1 cellular context compared by ENCODE assay signal in the genomic region with DNA sequence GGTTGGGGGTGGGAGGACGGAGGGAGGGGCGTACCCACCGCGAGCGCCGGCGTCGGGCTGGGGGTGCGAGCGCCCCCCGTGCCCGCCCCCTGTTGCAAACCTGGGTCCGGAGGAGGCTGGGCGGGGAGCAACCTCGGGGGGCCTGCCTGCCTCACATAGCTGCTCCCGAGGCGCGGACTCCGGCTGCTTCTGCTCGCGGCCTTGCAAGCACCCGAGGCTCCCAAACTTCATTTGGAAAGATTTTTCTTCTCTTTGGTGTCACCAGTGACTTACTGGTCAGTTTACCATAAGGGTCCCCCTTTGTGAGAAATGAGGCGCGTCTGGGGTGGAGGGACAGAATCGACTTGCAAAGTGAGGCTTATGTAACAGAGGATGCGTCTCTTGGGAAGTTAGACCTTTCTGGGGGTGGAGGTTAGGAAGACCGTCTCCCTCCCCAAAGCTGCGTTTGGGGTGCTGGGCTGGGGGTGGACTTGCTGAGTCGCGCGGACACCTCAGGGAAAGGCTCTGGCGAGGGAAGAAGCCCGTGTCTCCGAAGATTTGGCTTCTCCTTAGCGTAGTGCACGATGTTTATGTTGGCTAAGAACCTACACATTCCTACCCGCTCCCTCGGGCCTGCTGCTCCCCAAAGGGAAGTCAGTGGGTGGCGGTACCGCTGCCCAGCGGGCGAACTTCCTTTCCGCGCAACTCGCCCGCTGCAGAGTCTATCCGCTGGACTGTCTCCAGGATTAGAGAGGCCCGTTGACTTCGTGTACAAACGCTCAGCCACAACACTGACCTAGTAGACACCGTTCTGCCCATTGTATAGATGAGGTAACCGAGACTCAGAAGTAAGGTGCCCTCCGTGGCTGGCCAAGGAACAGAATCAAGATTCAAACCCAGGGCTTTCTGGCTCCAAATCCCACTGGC.
TF ChIP-seq lines count a peak whose summit lies in the region.

No MANE protein-coding gene starts in this region.

TF ChIP-seq in HepG2, 621 proteins besides CTCF, POLR2A, EP300 and RAD21 (continued from another document and continues in another):
- TF ChIP-seq ZNF501 (CRISPR knock-in tag; IDR thresholded peaks at IDR 0.05) (0 out of 2 replicates have a peak, but pooled peaks have one; percentile 77), ZBTB7A (CRISPR knock-in tag; IDR thresholded peaks at IDR 0.05) (0 out of 2 replicates have a peak, but pooled peaks have one; percentile 30), ZBTB8A (CRISPR knock-in tag; IDR thresholded peaks at IDR 0.05; ENCODE audit: borderline replicate concordance, low read depth) (0 out of 2 replicates have a peak, but pooled peaks have one; percentile 32), ZFP36 (IDR thresholded peaks at IDR 0.05; ENCODE audit: borderline replicate concordance, low read depth, low read length, partially characterized antibody) (no peak), ZNF563 (CRISPR knock-in tag; IDR thresholded peaks at IDR 0.05) (no peak), NR1H2 (CRISPR knock-in tag; IDR thresholded peaks at IDR 0.05; ENCODE audit: borderline replicate concordance, low read depth) (no peak), HNRNPK (IDR thresholded peaks at IDR 0.05; ENCODE audit: low read depth, low read length, poor library complexity, severe bottlenecking) (no peak), RFX1 (IDR thresholded peaks at IDR 0.05) (no peak), CREB3 (CRISPR knock-in tag; IDR thresholded peaks at IDR 0.05) (no peak), HMGXB4 (CRISPR knock-in tag; IDR thresholded peaks at IDR 0.05; ENCODE audit: borderline replicate concordance in 1 of 2, low read depth in 1 of 2) (peak in 1 of 2 experiments; percentile 76; a peak in 2 of 4 replicates), PRPF4 (IDR thresholded peaks at IDR 0.05; ENCODE audit: low read depth, low read length, poor library complexity, severe bottlenecking) (no peak), DR1 (CRISPR knock-in tag; IDR thresholded peaks at IDR 0.05) (no peak), AKNA (CRISPR knock-in tag; IDR thresholded peaks at IDR 0.05; ENCODE audit: borderline replicate concordance) (no peak), EED (CRISPR knock-in tag; IDR thresholded peaks at IDR 0.05) (no peak), KLF11 (CRISPR knock-in tag; IDR thresholded peaks at IDR 0.05) (no peak), FOSL2 (CRISPR knock-in tag; IDR thresholded peaks at IDR 0.05) (no peak), TEF (CRISPR knock-in tag; IDR thresholded peaks at IDR 0.05) (no peak), E2F1 (CRISPR knock-in tag; IDR thresholded peaks at IDR 0.05) (no peak), SRY (CRISPR knock-in tag; IDR thresholded peaks at IDR 0.05) (no peak), ZFP91 (CRISPR knock-in tag; IDR thresholded peaks at IDR 0.05; ENCODE audit: borderline replicate concordance) (0 out of 2 replicates have a peak, but pooled peaks have one; percentile 28), ZNF562 (CRISPR knock-in tag; IDR thresholded peaks at IDR 0.05; ENCODE audit: borderline replicate concordance) (no peak), NFKB2 (CRISPR knock-in tag; IDR thresholded peaks at IDR 0.05; ENCODE audit: borderline replicate concordance) (no peak), FOXA3 (CRISPR knock-in tag; IDR thresholded peaks at IDR 0.05) (no peak), ZFP62 (CRISPR knock-in tag; IDR thresholded peaks at IDR 0.05) (no peak), TEAD3 (CRISPR knock-in tag; optimal IDR thresholded peaks at IDR 0.05; ENCODE audit: borderline replicate concordance) (no peak), THAP11 (CRISPR knock-in tag; IDR thresholded peaks at IDR 0.05) (no peak), PATZ1 (CRISPR knock-in tag; IDR thresholded peaks at IDR 0.05) (no peak; the same call in none of the 2 replicates), ZNF781 (CRISPR knock-in tag; IDR thresholded peaks at IDR 0.05; ENCODE audit: borderline replicate concordance, not compliant biosample characterization) (no peak), TMF1 (CRISPR knock-in tag; IDR thresholded peaks at IDR 0.05; ENCODE audit: low read depth) (peak; percentile 76)
- TF ChIP-seq, protein P1, sequence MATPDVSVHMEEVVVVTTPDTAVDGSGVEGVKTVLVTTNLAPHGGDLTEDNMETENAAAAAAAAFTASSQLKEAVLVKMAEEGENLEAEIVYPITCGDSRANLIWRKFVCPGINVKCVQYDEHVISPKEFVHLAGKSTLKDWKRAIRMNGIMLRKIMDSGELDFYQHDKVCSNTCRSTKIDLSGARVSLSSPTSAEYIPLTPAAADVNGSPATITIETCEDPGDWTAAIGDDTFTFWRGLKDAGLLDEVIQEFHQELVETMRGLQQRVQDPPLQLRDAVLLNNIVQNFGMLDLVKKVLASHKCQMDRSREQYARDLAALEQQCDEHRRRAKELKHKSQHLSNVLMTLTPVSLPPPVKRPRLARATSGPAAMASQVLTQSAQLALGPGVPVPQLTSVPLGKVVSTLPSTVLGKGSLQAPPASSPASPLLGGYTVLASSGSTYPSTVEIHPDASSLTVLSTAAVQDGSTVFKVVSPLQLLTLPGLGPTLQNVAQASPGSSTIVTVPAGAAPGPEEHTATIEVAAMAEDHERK (CRISPR knock-in tag; IDR thresholded peaks at IDR 0.05; ENCODE audit: low read depth): no peak
- TF ChIP-seq, protein P2, sequence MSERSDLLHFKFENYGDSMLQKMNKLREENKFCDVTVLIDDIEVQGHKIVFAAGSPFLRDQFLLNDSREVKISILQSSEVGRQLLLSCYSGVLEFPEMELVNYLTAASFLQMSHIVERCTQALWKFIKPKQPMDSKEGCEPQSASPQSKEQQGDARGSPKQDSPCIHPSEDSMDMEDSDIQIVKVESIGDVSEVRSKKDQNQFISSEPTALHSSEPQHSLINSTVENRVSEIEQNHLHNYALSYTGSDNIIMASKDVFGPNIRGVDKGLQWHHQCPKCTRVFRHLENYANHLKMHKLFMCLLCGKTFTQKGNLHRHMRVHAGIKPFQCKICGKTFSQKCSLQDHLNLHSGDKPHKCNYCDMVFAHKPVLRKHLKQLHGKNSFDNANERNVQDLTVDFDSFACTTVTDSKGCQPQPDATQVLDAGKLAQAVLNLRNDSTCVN (CRISPR knock-in tag; IDR thresholded peaks at IDR 0.05; ENCODE audit: borderline replicate concordance): no peak
- TF ChIP-seq, protein P3, sequence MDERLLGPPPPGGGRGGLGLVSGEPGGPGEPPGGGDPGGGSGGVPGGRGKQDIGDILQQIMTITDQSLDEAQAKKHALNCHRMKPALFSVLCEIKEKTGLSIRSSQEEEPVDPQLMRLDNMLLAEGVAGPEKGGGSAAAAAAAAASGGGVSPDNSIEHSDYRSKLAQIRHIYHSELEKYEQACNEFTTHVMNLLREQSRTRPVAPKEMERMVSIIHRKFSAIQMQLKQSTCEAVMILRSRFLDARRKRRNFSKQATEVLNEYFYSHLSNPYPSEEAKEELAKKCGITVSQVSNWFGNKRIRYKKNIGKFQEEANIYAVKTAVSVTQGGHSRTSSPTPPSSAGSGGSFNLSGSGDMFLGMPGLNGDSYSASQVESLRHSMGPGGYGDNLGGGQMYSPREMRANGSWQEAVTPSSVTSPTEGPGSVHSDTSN (CRISPR knock-in tag; IDR thresholded peaks at IDR 0.05): no peak
